In the genomic region with DNA sequence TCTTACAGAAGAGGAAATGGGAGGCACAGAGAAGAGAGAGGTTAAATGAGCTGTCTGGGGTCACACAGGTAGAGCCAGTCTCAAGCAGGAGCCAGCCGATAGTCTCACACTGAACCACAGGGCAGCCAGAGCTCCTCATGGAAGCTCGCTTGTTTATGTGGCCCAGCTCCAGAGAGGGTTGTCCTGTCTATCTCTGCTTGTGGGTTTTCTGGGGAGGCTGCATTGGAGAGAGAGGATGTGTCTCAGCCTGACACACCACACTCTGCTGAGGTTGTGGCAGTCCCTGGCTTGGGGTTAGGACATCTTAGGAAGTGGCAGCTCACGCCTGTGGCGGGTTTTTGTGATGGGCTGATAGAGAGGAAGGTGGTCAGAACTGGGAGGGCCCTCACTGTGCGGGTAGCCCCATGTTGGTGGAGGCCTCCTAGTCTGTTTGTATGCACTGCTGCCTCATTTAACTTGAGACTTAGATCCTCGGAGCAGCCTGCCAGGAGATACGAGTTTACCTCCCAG, we compare ENCODE assay signal across 2 cellular contexts.
TF ChIP-seq lines count a peak whose summit lies in the region.

No MANE protein-coding gene starts in this region.

TF ChIP-seq in WTC11, 78 proteins besides CTCF, POLR2A, EP300 and RAD21 (continued from another document):
- TF ChIP-seq, protein P1, sequence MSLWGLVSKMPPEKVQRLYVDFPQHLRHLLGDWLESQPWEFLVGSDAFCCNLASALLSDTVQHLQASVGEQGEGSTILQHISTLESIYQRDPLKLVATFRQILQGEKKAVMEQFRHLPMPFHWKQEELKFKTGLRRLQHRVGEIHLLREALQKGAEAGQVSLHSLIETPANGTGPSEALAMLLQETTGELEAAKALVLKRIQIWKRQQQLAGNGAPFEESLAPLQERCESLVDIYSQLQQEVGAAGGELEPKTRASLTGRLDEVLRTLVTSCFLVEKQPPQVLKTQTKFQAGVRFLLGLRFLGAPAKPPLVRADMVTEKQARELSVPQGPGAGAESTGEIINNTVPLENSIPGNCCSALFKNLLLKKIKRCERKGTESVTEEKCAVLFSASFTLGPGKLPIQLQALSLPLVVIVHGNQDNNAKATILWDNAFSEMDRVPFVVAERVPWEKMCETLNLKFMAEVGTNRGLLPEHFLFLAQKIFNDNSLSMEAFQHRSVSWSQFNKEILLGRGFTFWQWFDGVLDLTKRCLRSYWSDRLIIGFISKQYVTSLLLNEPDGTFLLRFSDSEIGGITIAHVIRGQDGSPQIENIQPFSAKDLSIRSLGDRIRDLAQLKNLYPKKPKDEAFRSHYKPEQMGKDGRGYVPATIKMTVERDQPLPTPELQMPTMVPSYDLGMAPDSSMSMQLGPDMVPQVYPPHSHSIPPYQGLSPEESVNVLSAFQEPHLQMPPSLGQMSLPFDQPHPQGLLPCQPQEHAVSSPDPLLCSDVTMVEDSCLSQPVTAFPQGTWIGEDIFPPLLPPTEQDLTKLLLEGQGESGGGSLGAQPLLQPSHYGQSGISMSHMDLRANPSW (CRISPR knock-in tag; conservative IDR thresholded peaks at IDR 0.05; ENCODE audit: low read depth) = no peak
- TF ChIP-seq NR2C2 (CRISPR knock-in tag; IDR thresholded peaks at IDR 0.05) (no peak), ETV6 (CRISPR knock-in tag; IDR thresholded peaks at IDR 0.05) (no peak), TEAD1 (CRISPR knock-in tag; IDR thresholded peaks at IDR 0.05) (no peak), HMGA2 (CRISPR knock-in tag; IDR thresholded peaks at IDR 0.05) (no peak), ZNF416 (CRISPR knock-in tag; IDR thresholded peaks at IDR 0.05) (no peak), MXD4 (CRISPR knock-in tag; IDR thresholded peaks at IDR 0.05; ENCODE audit: borderline replicate concordance) (no peak), CREM (CRISPR knock-in tag; IDR thresholded peaks at IDR 0.05) (no peak), ZNF263 (CRISPR knock-in tag; IDR thresholded peaks at IDR 0.05; ENCODE audit: low read depth) (no peak), ZNF232 (CRISPR knock-in tag; IDR thresholded peaks at IDR 0.05) (no peak), TCF7 (CRISPR knock-in tag; IDR thresholded peaks at IDR 0.05; ENCODE audit: low read depth) (no peak), RELA (CRISPR knock-in tag; IDR thresholded peaks at IDR 0.05; ENCODE audit: borderline replicate concordance) (no peak), JAZF1 (CRISPR knock-in tag; IDR thresholded peaks at IDR 0.05) (no peak), ZNF396 (CRISPR knock-in tag; IDR thresholded peaks at IDR 0.05; ENCODE audit: borderline replicate concordance) (no peak)
- TF ChIP-seq, protein P2, sequence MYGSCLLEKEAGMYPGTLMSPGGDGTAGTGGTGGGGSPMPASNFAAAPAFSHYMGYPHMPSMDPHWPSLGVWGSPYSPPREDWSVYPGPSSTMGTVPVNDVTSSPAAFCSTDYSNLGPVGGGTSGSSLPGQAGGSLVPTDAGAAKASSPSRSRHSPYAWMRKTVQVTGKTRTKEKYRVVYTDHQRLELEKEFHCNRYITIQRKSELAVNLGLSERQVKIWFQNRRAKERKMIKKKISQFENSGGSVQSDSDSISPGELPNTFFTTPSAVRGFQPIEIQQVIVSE (CRISPR knock-in tag; IDR thresholded peaks at IDR 0.05; ENCODE audit: borderline replicate concordance) = no peak
- TF ChIP-seq, protein P3, sequence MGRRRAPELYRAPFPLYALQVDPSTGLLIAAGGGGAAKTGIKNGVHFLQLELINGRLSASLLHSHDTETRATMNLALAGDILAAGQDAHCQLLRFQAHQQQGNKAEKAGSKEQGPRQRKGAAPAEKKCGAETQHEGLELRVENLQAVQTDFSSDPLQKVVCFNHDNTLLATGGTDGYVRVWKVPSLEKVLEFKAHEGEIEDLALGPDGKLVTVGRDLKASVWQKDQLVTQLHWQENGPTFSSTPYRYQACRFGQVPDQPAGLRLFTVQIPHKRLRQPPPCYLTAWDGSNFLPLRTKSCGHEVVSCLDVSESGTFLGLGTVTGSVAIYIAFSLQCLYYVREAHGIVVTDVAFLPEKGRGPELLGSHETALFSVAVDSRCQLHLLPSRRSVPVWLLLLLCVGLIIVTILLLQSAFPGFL (CRISPR knock-in tag; IDR thresholded peaks at IDR 0.05; ENCODE audit: borderline replicate concordance) = no peak
- TF ChIP-seq, protein P4, sequence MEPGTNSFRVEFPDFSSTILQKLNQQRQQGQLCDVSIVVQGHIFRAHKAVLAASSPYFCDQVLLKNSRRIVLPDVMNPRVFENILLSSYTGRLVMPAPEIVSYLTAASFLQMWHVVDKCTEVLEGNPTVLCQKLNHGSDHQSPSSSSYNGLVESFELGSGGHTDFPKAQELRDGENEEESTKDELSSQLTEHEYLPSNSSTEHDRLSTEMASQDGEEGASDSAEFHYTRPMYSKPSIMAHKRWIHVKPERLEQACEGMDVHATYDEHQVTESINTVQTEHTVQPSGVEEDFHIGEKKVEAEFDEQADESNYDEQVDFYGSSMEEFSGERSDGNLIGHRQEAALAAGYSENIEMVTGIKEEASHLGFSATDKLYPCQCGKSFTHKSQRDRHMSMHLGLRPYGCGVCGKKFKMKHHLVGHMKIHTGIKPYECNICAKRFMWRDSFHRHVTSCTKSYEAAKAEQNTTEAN (CRISPR knock-in tag; IDR thresholded peaks at IDR 0.05) = no peak
- TF ChIP-seq, protein P5, sequence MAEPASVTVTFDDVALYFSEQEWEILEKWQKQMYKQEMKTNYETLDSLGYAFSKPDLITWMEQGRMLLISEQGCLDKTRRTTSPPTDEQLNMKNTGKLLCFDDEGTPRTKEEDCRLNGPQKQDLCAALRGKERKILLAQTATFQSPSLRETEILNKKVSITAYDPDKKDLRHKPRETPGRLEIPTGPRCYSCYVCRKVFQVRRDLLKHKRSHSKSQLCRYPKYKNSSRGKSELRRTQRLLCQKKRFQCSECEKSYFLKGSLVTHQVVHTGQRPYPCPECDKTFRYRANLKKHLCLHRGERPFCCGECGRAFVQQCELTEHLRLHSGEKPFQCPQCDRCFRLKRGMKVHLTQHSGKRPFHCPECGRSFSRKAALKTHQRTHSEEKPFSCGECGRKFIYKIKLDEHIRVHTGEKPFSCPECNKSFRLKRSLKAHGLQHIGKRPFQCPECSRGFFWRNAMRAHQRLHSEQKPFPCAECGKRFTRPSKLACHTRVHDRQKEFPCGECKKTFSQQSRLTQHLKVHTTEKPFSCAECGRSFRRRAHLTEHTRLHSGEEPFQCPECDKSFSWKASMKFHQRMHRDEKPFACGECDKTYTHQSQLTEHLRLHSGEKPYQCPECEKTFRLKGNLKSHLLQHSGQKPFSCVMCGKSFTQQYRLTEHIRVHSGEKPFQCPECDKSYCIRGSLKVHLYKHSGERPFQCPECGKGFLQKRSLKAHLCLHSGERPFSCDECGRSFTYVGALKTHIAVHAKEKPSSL (CRISPR knock-in tag; conservative IDR thresholded peaks at IDR 0.05) = no peak

TF ChIP-seq in SK-N-SH, 30 proteins besides CTCF, POLR2A, EP300 and RAD21:
- TF ChIP-seq, protein P6, sequence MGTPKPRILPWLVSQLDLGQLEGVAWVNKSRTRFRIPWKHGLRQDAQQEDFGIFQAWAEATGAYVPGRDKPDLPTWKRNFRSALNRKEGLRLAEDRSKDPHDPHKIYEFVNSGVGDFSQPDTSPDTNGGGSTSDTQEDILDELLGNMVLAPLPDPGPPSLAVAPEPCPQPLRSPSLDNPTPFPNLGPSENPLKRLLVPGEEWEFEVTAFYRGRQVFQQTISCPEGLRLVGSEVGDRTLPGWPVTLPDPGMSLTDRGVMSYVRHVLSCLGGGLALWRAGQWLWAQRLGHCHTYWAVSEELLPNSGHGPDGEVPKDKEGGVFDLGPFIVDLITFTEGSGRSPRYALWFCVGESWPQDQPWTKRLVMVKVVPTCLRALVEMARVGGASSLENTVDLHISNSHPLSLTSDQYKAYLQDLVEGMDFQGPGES (IDR thresholded peaks at IDR 0.05; ENCODE audit: low read depth, low read length) = no peak
- TF ChIP-seq FOSL2 (IDR thresholded peaks at IDR 0.05; ENCODE audit: borderline replicate concordance, low read depth) (no peak), TAF1 (IDR thresholded peaks at IDR 0.05; ENCODE audit: borderline replicate concordance, low read depth, low read length) (no peak), POLR2AphosphoS5 (IDR thresholded peaks at IDR 0.05; ENCODE audit: low read depth, low read length) (no peak), CHD2 (IDR thresholded peaks at IDR 0.05; ENCODE audit: low read length, partially characterized antibody) (no peak), YY1 (IDR thresholded peaks at IDR 0.05; ENCODE audit: low read depth) (no peak), FOXM1 (IDR thresholded peaks at IDR 0.05; ENCODE audit: low read depth) (no peak), GATA2 (CRISPR knock-in tag; IDR thresholded peaks at IDR 0.05) (no peak), JUND (IDR thresholded peaks at IDR 0.05) (no peak), RXRA (IDR thresholded peaks at IDR 0.05; ENCODE audit: borderline replicate concordance, low read depth) (no peak), TEAD4 (IDR thresholded peaks at IDR 0.05; ENCODE audit: borderline replicate concordance, insufficient read depth) (no peak), NFIC (IDR thresholded peaks at IDR 0.05; ENCODE audit: borderline replicate concordance) (no peak)
- TF ChIP-seq, protein P7, sequence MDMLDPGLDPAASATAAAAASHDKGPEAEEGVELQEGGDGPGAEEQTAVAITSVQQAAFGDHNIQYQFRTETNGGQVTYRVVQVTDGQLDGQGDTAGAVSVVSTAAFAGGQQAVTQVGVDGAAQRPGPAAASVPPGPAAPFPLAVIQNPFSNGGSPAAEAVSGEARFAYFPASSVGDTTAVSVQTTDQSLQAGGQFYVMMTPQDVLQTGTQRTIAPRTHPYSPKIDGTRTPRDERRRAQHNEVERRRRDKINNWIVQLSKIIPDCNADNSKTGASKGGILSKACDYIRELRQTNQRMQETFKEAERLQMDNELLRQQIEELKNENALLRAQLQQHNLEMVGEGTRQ (IDR thresholded peaks at IDR 0.05; ENCODE audit: borderline replicate concordance, low read depth, low read length) = no peak
- TF ChIP-seq, protein P8, sequence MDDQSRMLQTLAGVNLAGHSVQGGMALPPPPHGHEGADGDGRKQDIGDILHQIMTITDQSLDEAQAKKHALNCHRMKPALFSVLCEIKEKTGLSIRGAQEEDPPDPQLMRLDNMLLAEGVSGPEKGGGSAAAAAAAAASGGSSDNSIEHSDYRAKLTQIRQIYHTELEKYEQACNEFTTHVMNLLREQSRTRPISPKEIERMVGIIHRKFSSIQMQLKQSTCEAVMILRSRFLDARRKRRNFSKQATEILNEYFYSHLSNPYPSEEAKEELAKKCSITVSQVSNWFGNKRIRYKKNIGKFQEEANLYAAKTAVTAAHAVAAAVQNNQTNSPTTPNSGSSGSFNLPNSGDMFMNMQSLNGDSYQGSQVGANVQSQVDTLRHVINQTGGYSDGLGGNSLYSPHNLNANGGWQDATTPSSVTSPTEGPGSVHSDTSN (IDR thresholded peaks at IDR 0.05) = no peak
- TF ChIP-seq, protein P9, sequence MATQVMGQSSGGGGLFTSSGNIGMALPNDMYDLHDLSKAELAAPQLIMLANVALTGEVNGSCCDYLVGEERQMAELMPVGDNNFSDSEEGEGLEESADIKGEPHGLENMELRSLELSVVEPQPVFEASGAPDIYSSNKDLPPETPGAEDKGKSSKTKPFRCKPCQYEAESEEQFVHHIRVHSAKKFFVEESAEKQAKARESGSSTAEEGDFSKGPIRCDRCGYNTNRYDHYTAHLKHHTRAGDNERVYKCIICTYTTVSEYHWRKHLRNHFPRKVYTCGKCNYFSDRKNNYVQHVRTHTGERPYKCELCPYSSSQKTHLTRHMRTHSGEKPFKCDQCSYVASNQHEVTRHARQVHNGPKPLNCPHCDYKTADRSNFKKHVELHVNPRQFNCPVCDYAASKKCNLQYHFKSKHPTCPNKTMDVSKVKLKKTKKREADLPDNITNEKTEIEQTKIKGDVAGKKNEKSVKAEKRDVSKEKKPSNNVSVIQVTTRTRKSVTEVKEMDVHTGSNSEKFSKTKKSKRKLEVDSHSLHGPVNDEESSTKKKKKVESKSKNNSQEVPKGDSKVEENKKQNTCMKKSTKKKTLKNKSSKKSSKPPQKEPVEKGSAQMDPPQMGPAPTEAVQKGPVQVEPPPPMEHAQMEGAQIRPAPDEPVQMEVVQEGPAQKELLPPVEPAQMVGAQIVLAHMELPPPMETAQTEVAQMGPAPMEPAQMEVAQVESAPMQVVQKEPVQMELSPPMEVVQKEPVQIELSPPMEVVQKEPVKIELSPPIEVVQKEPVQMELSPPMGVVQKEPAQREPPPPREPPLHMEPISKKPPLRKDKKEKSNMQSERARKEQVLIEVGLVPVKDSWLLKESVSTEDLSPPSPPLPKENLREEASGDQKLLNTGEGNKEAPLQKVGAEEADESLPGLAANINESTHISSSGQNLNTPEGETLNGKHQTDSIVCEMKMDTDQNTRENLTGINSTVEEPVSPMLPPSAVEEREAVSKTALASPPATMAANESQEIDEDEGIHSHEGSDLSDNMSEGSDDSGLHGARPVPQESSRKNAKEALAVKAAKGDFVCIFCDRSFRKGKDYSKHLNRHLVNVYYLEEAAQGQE (IDR thresholded peaks at IDR 0.05; ENCODE audit: low read depth, low read length) = no peak
- TF ChIP-seq, protein P10, sequence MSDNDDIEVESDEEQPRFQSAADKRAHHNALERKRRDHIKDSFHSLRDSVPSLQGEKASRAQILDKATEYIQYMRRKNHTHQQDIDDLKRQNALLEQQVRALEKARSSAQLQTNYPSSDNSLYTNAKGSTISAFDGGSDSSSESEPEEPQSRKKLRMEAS (IDR thresholded peaks at IDR 0.05; ENCODE audit: low read depth) = no peak
